Comparison of ENCODE assay signal across 14 cellular contexts in genomic region chr17:17191961-17192381, GRCh38. TPM values are rescaled to one million over a fixed set of nuclear protein-coding genes. Genes with fewer than 3 reads are reported as not detected.
A peak's percentile ranks its signal among the peaks of the same experiment; 100 is the strongest.
DNase-seq lines count a peak whose midpoint lies in the region; ATAC-seq, FAIRE-seq and TF ChIP-seq lines count a peak whose summit lies in the region.
"Had no signal": no experiment of that assay in that cellular context is flagged by ENCODE, and none has a peak within 500 bp of the region (broad histone marks: within the 10 kb centered on the region; RNA-seq: fewer than 3 reads in every experiment).

No MANE protein-coding gene starts in this region.

- peak; percentile 65 for FAIRE-seq in endothelial cell of umbilical vein (lab: Jason Lieb, UNC)

- H3K9me3 Mint-ChIP-seq in naive B cell: no peaks in the 10 kb centered on the region
- H3K9me3 Mint-ChIP-seq: immature natural killer cell had no signal

- H3K36me3 ChIP-seq in endothelial cell of umbilical vein (ENCODE audit: control insufficient read depth in 2 of 2, extremely low read depth in 1 of 2, insufficient read depth in 2 of 2, low read length in 2 of 2): peaks cover 0 to 2% of the 10 kb centered on the region in 2 experiments
- peaks cover 0 to 14% of the 10 kb centered on the region in 2 donors for H3K36me3 ChIP-seq in vagina
- H3K36me3 ChIP-seq in lower lobe of right lung: peaks cover 32% of the 10 kb centered on the region
- H3K36me3 ChIP-seq: neutrophil had no signal

- H3K4me2 ChIP-seq in endothelial cell of umbilical vein (ENCODE audit: insufficient read depth, low read length): peak overlapping the region; percentile 35

- intact Hi-C loops in endothelial cell of umbilical vein (cut with micrococcal nuclease) (loop anchor here (1.0 to 5.0 kb wide), 4 partner anchors 20 to 195 kb away; partner anchors contain the start of gene FLCN), vagina (cut with DNase I) (no loop called here), lower lobe of right lung (cut with DNase I) (no loop called here)

- DNase-seq in NCI-H748 (lab: John Stamatoyannopoulos, UW; ENCODE audit: unreplicated experiment) (peak; percentile 17), NCI-H748 treated with DMSO at 0.1 percent for 48 hours (lab: John Stamatoyannopoulos, UW) (no peak), endothelial cell of umbilical vein (ENCODE audit: low read depth, low spot score) (no peak), naive B cell (no peak), vagina (ENCODE audit: extremely low spot score in 2 of 2) (no peak), left lobe of liver (ENCODE audit: low spot score) (no peak), lower lobe of right lung (no peak)
- DNase-seq in stimulated activated CD4-positive, alpha-beta T cell treated with anti-CD3 and anti-CD28 coated beads, Interleukin-4, amount 100 ng/mL, for 24 hours: no peak
- DNase-seq: immature natural killer cell, Kasumi-1, NCI-H510A, SHP77 treated with DMSO at 0.1 percent for 48 hours had no signal

- no peak overlapping the region for H3K4me3 ChIP-seq in endothelial cell of umbilical vein (replicated peaks in 1 of 3; ENCODE audit: insufficient read depth in 1 of 3, low read depth in 1 of 3, low read length in 3 of 3)
- H3K4me3 ChIP-seq in vagina: no peak overlapping the region
- H3K4me3 ChIP-seq in lower lobe of right lung: no peak overlapping the region

- H2AFZ ChIP-seq in endothelial cell of umbilical vein (ENCODE audit: low read depth, low read length): no peak overlapping the region

- no peaks in the 10 kb centered on the region for H3K79me2 ChIP-seq in endothelial cell of umbilical vein (ENCODE audit: control insufficient read depth, insufficient read depth, low read length)

- H3K4me1 ChIP-seq in endothelial cell of umbilical vein (ENCODE audit: control insufficient read depth, extremely low read depth, insufficient read depth, low read length) (peaks cover 21% of the 10 kb centered on the region), vagina (peaks cover 25% of the 10 kb centered on the region), lower lobe of right lung (peaks cover 27% of the 10 kb centered on the region)

- H3K9ac ChIP-seq in endothelial cell of umbilical vein (replicated peaks; ENCODE audit: extremely low read depth, insufficient read depth, low read length): peak overlapping the region; percentile 56

- CTCF ChIA-PET in endothelial cell of umbilical vein (lab: Charles Lee): interaction anchor here (1.1 to 3.4 kb wide), 5 partner anchors 9 to 51 kb away, joined by 4 to 16 read pairs (median 7); partner anchors contain the start of gene PLD6

- no peaks in the 10 kb centered on the region for H3K36me3 Mint-ChIP-seq in naive B cell

- H3K4me1 Mint-ChIP-seq in naive B cell: peaks cover 0 to 19% (median 0%) of the 10 kb centered on the region in 3 donors
- H3K4me1 Mint-ChIP-seq: immature natural killer cell had no signal

- H3K9me1 ChIP-seq in endothelial cell of umbilical vein (replicated peaks; ENCODE audit: control insufficient read depth, extremely low read depth, insufficient read depth, low read length): no peaks in the 10 kb centered on the region

- peak; percentile 27 for ATAC-seq in naive B cell (ENCODE audit: low read depth in 2 of 2)
- no peak for ATAC-seq in left lobe of liver
- no peak for ATAC-seq in lower lobe of right lung

- H3K27ac ChIP-seq in endothelial cell of umbilical vein (ENCODE audit: insufficient read depth, low read depth, low read length) (peak overlapping the region; percentile 79), vagina (peak overlapping the region; percentile 74), lower lobe of right lung (no peak overlapping the region)
- H3K27ac ChIP-seq: epithelial cell of prostate, neutrophil had no signal

- BruUV-seq in endothelial cell of umbilical vein (replicated peaks; lab: Mats Ljungman, UMichigan): no TSS peak

- dilution Hi-C loops in endothelial cell of umbilical vein (cut with MboI; ENCODE audit: extremely low pct_ligation_motif_present, low sequenced_read_pairs): no loop called here

- TF ChIP-seq POLR2A in endothelial cell of umbilical vein (IDR thresholded peaks at IDR 0.05; ENCODE audit: low read depth, low read length) (no peak), vagina (IDR thresholded peaks at IDR 0.05) (no peak)

- H4K20me1 ChIP-seq in endothelial cell of umbilical vein (replicated peaks; ENCODE audit: control insufficient read depth, extremely low read depth, insufficient read depth, low read length): no peaks in the 10 kb centered on the region

- POLR2A ChIA-PET in endothelial cell of umbilical vein (lab: Charles Lee): no interaction called here

- no peaks in the 10 kb centered on the region for H3K27me3 Mint-ChIP-seq in naive B cell

- TF ChIP-seq CTCF in endothelial cell of umbilical vein (IDR thresholded peaks at IDR 0.05; ENCODE audit: extremely low read depth in 1 of 2, insufficient read depth in 1 of 2, low read depth in 1 of 2, low read length in 2 of 2) (no peak), vagina (IDR thresholded peaks at IDR 0.05) (no peak), lower lobe of right lung (IDR thresholded peaks at IDR 0.05) (no peak)

- H3K27ac Mint-ChIP-seq in naive B cell: peak overlapping the region in 2 of 6 donors; percentile 19 to 32
- H3K27ac Mint-ChIP-seq: immature natural killer cell had no signal

- H3K4me3 Mint-ChIP-seq in naive B cell: peak overlapping the region in 4 of 8 donors; percentile 12 to 53 (median 34)
- H3K4me3 Mint-ChIP-seq: immature natural killer cell had no signal

- H3K27me3 ChIP-seq in endothelial cell of umbilical vein (ENCODE audit: control insufficient read depth in 2 of 2, insufficient read depth in 2 of 2, low read length in 2 of 2): no peaks in the 10 kb centered on the region
- H3K27me3 ChIP-seq in vagina: no peaks in the 10 kb centered on the region
- H3K27me3 ChIP-seq in lower lobe of right lung (ENCODE audit: low read depth): no peaks in the 10 kb centered on the region
- H3K27me3 ChIP-seq: neutrophil had no signal

- H3K9me3 ChIP-seq in endothelial cell of umbilical vein (replicated peaks; ENCODE audit: control insufficient read depth, insufficient read depth, low read length) (no peaks in the 10 kb centered on the region), vagina (no peaks in the 10 kb centered on the region), lower lobe of right lung (no peaks in the 10 kb centered on the region)
- H3K9me3 ChIP-seq: neutrophil had no signal

TF ChIP-seq in endothelial cell of umbilical vein, 7 proteins besides CTCF, POLR2A, EP300 and RAD21:
- TF ChIP-seq POLR2AphosphoS5 (IDR thresholded peaks at IDR 0.05; ENCODE audit: insufficient read depth, low read depth, low read length) (no peak), EZH2 (IDR thresholded peaks at IDR 0.05; ENCODE audit: borderline replicate concordance, low read depth, low read length, severe bottlenecking) (no peak), MYC (IDR thresholded peaks at IDR 0.05; ENCODE audit: low read depth, low read length) (no peak), FOS (IDR thresholded peaks at IDR 0.05; ENCODE audit: borderline replicate concordance, insufficient read depth, low read length) (no peak), JUN (IDR thresholded peaks at IDR 0.05; ENCODE audit: borderline replicate concordance, insufficient read depth, insufficient read length, low read depth) (no peak), GATA2 (IDR thresholded peaks at IDR 0.05; ENCODE audit: insufficient read depth, insufficient read length, low read depth, low read length) (no peak)
- TF ChIP-seq, protein P1, sequence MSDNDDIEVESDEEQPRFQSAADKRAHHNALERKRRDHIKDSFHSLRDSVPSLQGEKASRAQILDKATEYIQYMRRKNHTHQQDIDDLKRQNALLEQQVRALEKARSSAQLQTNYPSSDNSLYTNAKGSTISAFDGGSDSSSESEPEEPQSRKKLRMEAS (IDR thresholded peaks at IDR 0.05; ENCODE audit: insufficient read depth, insufficient read length): no peak

RNA-seq across cellular contexts. Expression of gene PLD6, which starts 14.2 kb away (rescaled TPM):
- total RNA-seq in endothelial cell of umbilical vein: 2.7 and 4.4 TPM in 2 replicates
- 2.9 and 3.5 TPM in 2 replicates for polyA plus RNA-seq in endothelial cell of umbilical vein
- polyA plus RNA-seq in endothelial cell of umbilical vein (2011; cell fraction: cytosol; rRNA removed): 2.2 and 2.6 TPM in 2 replicates
- 2.4 and 2.9 TPM in 2 replicates for polyA plus RNA-seq in endothelial cell of umbilical vein (2011; cell fraction: nucleus; rRNA removed)
- polyA plus RNA-seq in endothelial cell of umbilical vein (2012): 2.7 and 3.6 TPM in 2 replicates
- polyA minus RNA-seq in endothelial cell of umbilical vein: 2.4 and 3.9 TPM in 2 replicates
- polyA minus RNA-seq in endothelial cell of umbilical vein (2011; cell fraction: cytosol; rRNA and poly(A)+ RNA removed): 2.8 TPM
- 0.91 and 0.96 TPM in 2 replicates for polyA minus RNA-seq in endothelial cell of umbilical vein (2011; cell fraction: nucleus; rRNA and poly(A)+ RNA removed)
- 10 to 100 TPM in 1 of 6 donors, 1 to 10 TPM in 4, not detected in 1; 1.9 to 22.0 (median 4.1) TPM for polyA plus RNA-seq in naive B cell (ENCODE audit: low read depth in 6 of 6)
- 0.74 TPM for total RNA-seq in vagina
- 4.2 TPM for total RNA-seq in left lobe of liver
- total RNA-seq in lower lobe of right lung: 3.8 TPM

RNA-seq across cellular contexts. Expression of gene FLCN, which starts 45.0 kb away (rescaled TPM):
- total RNA-seq in endothelial cell of umbilical vein (56.9 and 68.9 TPM in 2 replicates), vagina (82.0 TPM), left lobe of liver (34.7 TPM), lower lobe of right lung (92.6 TPM)
- polyA plus RNA-seq in endothelial cell of umbilical vein (37.2 and 38.8 TPM in 2 replicates), naive B cell (ENCODE audit: low read depth in 6 of 6) (1 to 10 TPM; 3.6 to 7.4 (median 5.7) TPM)
- 13.6 and 18.5 TPM in 2 replicates for polyA plus RNA-seq in endothelial cell of umbilical vein (2011; cell fraction: cytosol; rRNA removed)
- polyA plus RNA-seq in endothelial cell of umbilical vein (2011; cell fraction: nucleus; rRNA removed): 82.1 and 107 TPM in 2 replicates
- 20.9 and 30.4 TPM in 2 replicates for polyA plus RNA-seq in endothelial cell of umbilical vein (2012)
- 77.0 and 92.0 TPM in 2 replicates for polyA minus RNA-seq in endothelial cell of umbilical vein
- 11.9 TPM for polyA minus RNA-seq in endothelial cell of umbilical vein (2011; cell fraction: cytosol; rRNA and poly(A)+ RNA removed)
- 45.7 and 58.4 TPM in 2 replicates for polyA minus RNA-seq in endothelial cell of umbilical vein (2011; cell fraction: nucleus; rRNA and poly(A)+ RNA removed)

Comparison
In these comparisons a context has a peak if more than half of its experiments do, and no peak if none do; other contexts are left out.
1. ATAC-seq: peak in naive B cell (2 of 2); none in left lobe of liver (single experiment) and lower lobe of right lung (0 of 2).